Comparison of ENCODE assay signal across 1 cellular context in genomic region chr5:95811126-95811423, GRCh38.
TF ChIP-seq lines count a peak whose summit lies in the region.

No MANE protein-coding gene starts in this region.

TF ChIP-seq in IMR-90, 13 proteins besides CTCF, POLR2A, EP300 and RAD21:
- TF ChIP-seq MXI1 (IDR thresholded peaks at IDR 0.05; ENCODE audit: borderline replicate concordance, low read depth, low read length), result peak; percentile 50; the same call in 1 of the 2 replicates
